ENCODE assay signal across 9 cellular contexts in the genomic region with DNA sequence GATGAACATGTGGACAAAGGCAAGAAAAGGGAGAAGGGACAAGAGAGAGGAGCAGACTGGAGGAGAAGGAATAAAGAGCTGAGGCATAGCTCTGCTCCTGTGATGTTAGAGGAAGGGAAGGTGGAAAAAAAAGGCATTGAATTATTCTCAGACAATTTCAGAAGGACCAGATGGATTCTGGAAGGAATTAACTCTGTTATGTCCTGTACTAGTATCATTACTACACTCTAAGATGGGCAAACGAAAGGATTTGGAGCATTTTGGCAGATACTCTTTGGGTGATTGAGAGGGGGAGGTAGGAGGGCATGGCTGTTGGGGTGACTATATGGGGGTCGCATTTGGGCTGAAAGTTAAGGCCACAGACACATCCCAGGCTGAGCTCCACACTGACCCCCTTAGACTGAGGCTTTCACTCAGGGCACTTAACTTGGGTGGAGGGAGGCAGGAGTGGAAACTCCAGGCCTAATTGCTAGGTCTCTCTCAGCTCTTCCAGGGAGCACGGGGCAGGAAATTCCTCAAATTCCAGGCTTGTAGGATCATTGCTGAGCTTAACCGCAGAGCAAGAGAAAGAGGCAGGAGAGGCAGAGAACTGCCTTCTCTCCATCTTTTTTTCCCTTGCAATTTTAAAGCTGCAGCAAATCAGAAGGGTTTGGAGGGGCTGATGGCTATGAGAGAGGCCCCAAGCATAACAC. TPM values are rescaled to one million over a fixed set of nuclear protein-coding genes. Genes with fewer than 3 reads are reported as not detected.
A peak's percentile ranks its signal among the peaks of the same experiment; 100 is the strongest.
DNase-seq lines count a peak whose midpoint lies in the region; ATAC-seq, FAIRE-seq and TF ChIP-seq lines count a peak whose summit lies in the region.
"Had no signal": no experiment of that assay in that cellular context is flagged by ENCODE, and none has a peak within 500 bp of the region (broad histone marks: within the 10 kb centered on the region; RNA-seq: fewer than 3 reads in every experiment).

No MANE protein-coding gene starts in this region.

- peaks cover 42% of the 10 kb centered on the region for H3K4me1 ChIP-seq in testis

- H3K27ac ChIP-seq in layer of hippocampus (ENCODE audit: low read depth, low read length) (peak overlapping the region; percentile 77), testis (peak overlapping the region; percentile 68 to 75)
- H3K27ac ChIP-seq in CD4-positive, alpha-beta T cell (ENCODE audit: low read depth, low read length) = no peak overlapping the region

- CTCF ChIA-PET in CD4-positive, alpha-beta T cell (lab: Charles Lee) = no interaction called here

- no peak overlapping the region for H3K4me3 Mint-ChIP-seq in CD4-positive, alpha-beta T cell
- H3K4me3 Mint-ChIP-seq: activated CD4-positive, alpha-beta memory T cell treated with anti-CD3 and anti-CD28 coated beads for 36 hours had no signal

- H3K4me3 ChIP-seq in choroid plexus epithelial cell (ENCODE audit: low read depth, low read length) (peak overlapping the region; percentile 12), testis (no peak overlapping the region)

- DNase-seq in HTR-8/SVneo (ENCODE audit: insufficient read length, low spot score) (peak; percentile 71), choroid plexus epithelial cell (ENCODE audit: low read depth) (peak; percentile 96), testis (peak; percentile 64), DMS53 (lab: John Stamatoyannopoulos, UW) (no peak)
- no peak for DNase-seq in CD4-positive, alpha-beta T cell
- DNase-seq: activated CD4-positive, alpha-beta memory T cell treated with anti-CD3 and anti-CD28 coated beads for 36 hours had no signal

- H3K36me3 Mint-ChIP-seq in CD4-positive, alpha-beta T cell (ENCODE audit: low read depth) = no peaks in the 10 kb centered on the region
- H3K36me3 Mint-ChIP-seq: activated CD4-positive, alpha-beta memory T cell treated with anti-CD3 and anti-CD28 coated beads for 36 hours had no signal

- no peak for TF ChIP-seq POLR2A in testis (IDR thresholded peaks at IDR 0.05)

- TF ChIP-seq CTCF in choroid plexus epithelial cell (conservative IDR thresholded peaks at IDR 0.05; ENCODE audit: low read depth, low read length) (no peak), testis (IDR thresholded peaks at IDR 0.05) (no peak)
- no peak for TF ChIP-seq CTCF in CD4-positive, alpha-beta T cell (IDR thresholded peaks at IDR 0.05)

- no peaks in the 10 kb centered on the region for H3K4me1 Mint-ChIP-seq in CD4-positive, alpha-beta T cell (ENCODE audit: low read depth)

- no peaks in the 10 kb centered on the region for H3K9me3 ChIP-seq in testis
- no peaks in the 10 kb centered on the region for H3K9me3 ChIP-seq in CD4-positive, alpha-beta T cell (ENCODE audit: control insufficient read depth, low read length)

- intact Hi-C loops in testis (cut with DNase I; ENCODE audit: low total_unique reads) = no loop called here
- intact Hi-C loops in CD4-positive, alpha-beta T cell (cut with DNase I, micrococcal nuclease) = no loop called here

- POLR2A ChIA-PET in CD4-positive, alpha-beta T cell (lab: Charles Lee) = no interaction called here

- FAIRE-seq in HTR-8/SVneo (lab: Jason Lieb, UNC) = no peak

- H3K27me3 ChIP-seq in layer of hippocampus (ENCODE audit: control insufficient read depth, insufficient read depth, low read length) (no peaks in the 10 kb centered on the region), testis (no peaks in the 10 kb centered on the region)
- peaks cover 6% of the 10 kb centered on the region for H3K27me3 ChIP-seq in CD4-positive, alpha-beta T cell (ENCODE audit: control insufficient read depth, insufficient read depth, low read length)

- H3K9me3 Mint-ChIP-seq in CD4-positive, alpha-beta T cell = no peaks in the 10 kb centered on the region
- H3K9me3 Mint-ChIP-seq: activated CD4-positive, alpha-beta memory T cell treated with anti-CD3 and anti-CD28 coated beads for 36 hours had no signal

- peaks cover 21% of the 10 kb centered on the region for H3K27me3 Mint-ChIP-seq in CD4-positive, alpha-beta T cell

- ATAC-seq in CD4-positive, alpha-beta T cell (ENCODE audit: poor library complexity) = no peak
- ATAC-seq in HG03108 (IDR thresholded peaks at IDR 0.05; ENCODE audit: unreplicated experiment) = no peak
- ATAC-seq in GM21360 (IDR thresholded peaks at IDR 0.05; ENCODE audit: unreplicated experiment) = no peak

- 26 to 41% methylated on average over 4 of the region's 4 CpGs for WGBS in testis, 2 donors

- no peaks in the 10 kb centered on the region for H3K36me3 ChIP-seq in testis (ENCODE audit: low read depth, missing control alignments)

- no peak overlapping the region for H3K27ac Mint-ChIP-seq in CD4-positive, alpha-beta T cell
- H3K27ac Mint-ChIP-seq: activated CD4-positive, alpha-beta memory T cell treated with anti-CD3 and anti-CD28 coated beads for 36 hours had no signal

RNA-seq across cellular contexts. Expression of a gene that starts 25.9 kb away (rescaled TPM):
- 10 to 100 TPM; 19.9 to 31.9 TPM for total RNA-seq in testis
- polyA plus RNA-seq in testis (ENCODE audit: insufficient read depth, low read depth, low replicate concordance) = 15.5 TPM
- not detected for total RNA-seq in CD4-positive, alpha-beta T cell
- total RNA-seq: activated CD4-positive, alpha-beta memory T cell treated with anti-CD3 and anti-CD28 coated beads for 36 hours had no signal

Comparison
In these comparisons a context has a peak if more than half of its experiments do, and no peak if none do; other contexts are left out.
1. DNase-seq: peak in HTR-8/SVneo (single experiment), choroid plexus epithelial cell (single experiment) and testis (single experiment); none in CD4-positive, alpha-beta T cell (0 of 10) and DMS53 (single experiment).
2. RNA of a gene that starts 25.9 kb away (total RNA-seq): 19.9 to 31.9 TPM in testis; not detected in CD4-positive, alpha-beta T cell; every median in the first group is over 10 times any median in the second.